13 cellular contexts compared by ENCODE assay signal in genomic region chr1:216670118-216670870, GRCh38. TPM values are rescaled to one million over a fixed set of nuclear protein-coding genes. Genes with fewer than 3 reads are reported as not detected.
DNase-seq lines count a peak whose midpoint lies in the region; ATAC-seq and TF ChIP-seq lines count a peak whose summit lies in the region.
"Had no signal": no experiment of that assay in that cellular context is flagged by ENCODE, and none has a peak within 500 bp of the region (broad histone marks: within the 10 kb centered on the region; RNA-seq: fewer than 3 reads in every experiment).

No MANE protein-coding gene starts in this region.

- ATAC-seq in Right ventricle myocardium inferior (no peak), Right ventricle myocardium superior (ENCODE audit: poor library complexity) (no peak), HG03196 (IDR thresholded peaks at IDR 0.05; ENCODE audit: unreplicated experiment) (no peak), GM19324 (IDR thresholded peaks at IDR 0.05; ENCODE audit: low FRiP score, unreplicated experiment) (no peak)

- intact Hi-C loops in Right ventricle myocardium inferior (cut with DNase I): no loop called here
- intact Hi-C loops in Right ventricle myocardium superior (cut with DNase I): no loop called here
- intact Hi-C loops in uterus (cut with DNase I; ENCODE audit: low total_unique reads): no loop called here

- H3K27ac ChIP-seq in SJCRH30 (no peak overlapping the region), uterus (no peak overlapping the region)
- H3K27ac ChIP-seq: testis had no signal

- TF ChIP-seq CTCF in uterus (IDR thresholded peaks at IDR 0.05): no peak

- no peak for TF ChIP-seq POLR2A in uterus (IDR thresholded peaks at IDR 0.05)

- no peak overlapping the region for H3K4me3 ChIP-seq in SJCRH30
- H3K4me3 ChIP-seq in uterus: no peak overlapping the region
- H3K4me3 ChIP-seq: testis had no signal

- DNase-seq in Right ventricle myocardium inferior (ENCODE audit: missing footprints) (peak; percentile 22), Right ventricle myocardium superior (no peak), SJCRH30 (peak; percentile 5 to 7), fibroblast of the conjunctiva (ENCODE audit: low read depth) (peak; percentile 16), NCI-H2227 treated with DMSO at 0.1 percent for 48 hours (lab: John Stamatoyannopoulos, UW) (no peak), uterus (no peak)
- DNase-seq: activated B cell treated with CpG ODN at 0.5 μM for 24 hours; activated T-cell treated with anti-CD3 and anti-CD28 coated beads, Interleukin-2, amount 50 U/mL, for 48 hours; naive B cell; NCI-H187 treated with DMSO at 0.1 percent for 48 hours; testis had no signal

- H3K36me3 ChIP-seq in SJCRH30 (no peaks in the 10 kb centered on the region), uterus (no peaks in the 10 kb centered on the region)

- no peaks in the 10 kb centered on the region for H3K4me1 ChIP-seq in SJCRH30
- H3K4me1 ChIP-seq in uterus: no peaks in the 10 kb centered on the region
- H3K4me1 ChIP-seq: testis had no signal

- H3K27me3 ChIP-seq in SJCRH30 (no peaks in the 10 kb centered on the region), uterus (no peaks in the 10 kb centered on the region)
- H3K27me3 ChIP-seq: testis had no signal

- H3K9me3 ChIP-seq in SJCRH30 (replicated peaks) (no peaks in the 10 kb centered on the region), uterus (no peaks in the 10 kb centered on the region)
- H3K9me3 ChIP-seq: testis had no signal

RNA-seq across cellular contexts. Expression of gene ESRRG, which starts 52.9 kb away (rescaled TPM):
- total RNA-seq in Right ventricle myocardium inferior (46.2 TPM), Right ventricle myocardium superior (45.5 TPM), uterus (10 to 100 TPM in 1 of 4 donors, under 1 TPM in 2, not detected in 1; 0.21 to 14.6 (median 0.29) TPM)
- 0.66 and 1.0 TPM in 2 replicates for total RNA-seq in SJCRH30 (2014; rRNA removed; shearing (Covaris generic))
- total RNA-seq: activated B cell treated with CpG ODN at 0.5 μM for 24 hours had no signal

Comparison
In these comparisons a context has a peak if more than half of its experiments do, and no peak if none do; other contexts are left out.
1. DNase-seq: peak in Right ventricle myocardium inferior (single experiment), SJCRH30 (2 of 2) and fibroblast of the conjunctiva (single experiment); none in Right ventricle myocardium superior (single experiment), NCI-H2227 treated with DMSO at 0.1 percent for 48 hours (single experiment) and uterus (0 of 2).